In the genomic region with DNA sequence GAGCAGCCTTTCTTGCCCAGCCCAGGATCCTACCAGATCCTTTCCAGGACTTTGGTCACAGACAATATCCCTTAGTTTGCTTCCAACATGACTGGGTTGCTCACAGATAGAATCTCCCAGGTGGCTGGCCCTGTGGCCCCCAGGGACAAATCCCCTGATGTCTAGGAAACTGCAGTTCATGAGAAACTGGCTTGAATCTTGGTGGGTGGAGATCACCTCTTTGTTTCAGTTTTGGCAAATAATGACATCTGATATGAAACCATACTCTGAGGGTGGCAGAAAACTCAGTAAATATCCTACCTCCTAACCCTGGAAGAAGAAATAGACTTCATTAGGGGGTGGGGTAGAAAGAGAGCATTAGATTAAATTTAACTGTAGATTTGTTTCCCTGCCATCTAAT, we compare ENCODE assay signal across 27 cellular contexts.
"Had no signal": no experiment of that assay in that cellular context is flagged by ENCODE, and none has a peak within 500 bp of the region (broad histone marks: within the 10 kb centered on the region; RNA-seq: fewer than 3 reads in every experiment).

No MANE protein-coding gene starts in this region.

- H3K36me3 ChIP-seq: breast epithelium, colonic mucosa, SJCRH30 had no signal

- H3K9me3 Mint-ChIP-seq: activated CD8-positive, alpha-beta T cell treated with anti-CD3 and anti-CD28 coated beads for 36 hours; activated T-cell treated with anti-CD3 and anti-CD28 coated beads, Interleukin-2, amount 50 U/mL, for 72 hours; activated T-helper 2 cell treated with anti-CD3 and anti-CD28 coated beads, Interferon-gamma antibody, Interleukin-2, Interleukin-4, amounts not matched to agents 10 μg/mL and 5 μg/mL and 100 μg/mL, durations not matched to agents 14 hours and 24 hours and 36 hours had no signal

- H3K27ac Mint-ChIP-seq: activated CD8-positive, alpha-beta T cell treated with anti-CD3 and anti-CD28 coated beads for 36 hours; activated T-cell treated with anti-CD3 and anti-CD28 coated beads, Interleukin-2, amount 50 U/mL, for 72 hours; activated T-helper 2 cell treated with anti-CD3 and anti-CD28 coated beads, Interferon-gamma antibody, Interleukin-2, Interleukin-4, amounts not matched to agents 10 μg/mL and 5 μg/mL and 100 μg/mL, durations not matched to agents 14 hours and 24 hours and 36 hours had no signal

- ATAC-seq: activated CD4-positive, CD25-positive, alpha-beta regulatory T cell treated with anti-CD3 and anti-CD28 coated beads, Interleukin-2, amount 50 U/mL, for 24 hours; activated CD8-positive, alpha-beta T cell treated with anti-CD3 and anti-CD28 coated beads for 36 hours; activated T-cell treated with anti-CD3 and anti-CD28 coated beads, Interleukin-2, amount 50 U/mL, for 72 hours; Panc1; Right ventricle myocardium inferior had no signal

- H3K9ac ChIP-seq: SK-N-SH had no signal

- H3K27me3 ChIP-seq: breast epithelium, colonic mucosa, SJCRH30 had no signal

- H3K4me3 ChIP-seq: breast epithelium, colonic mucosa, SJCRH30 had no signal

- H3K4me1 ChIP-seq: breast epithelium, colonic mucosa, SJCRH30 had no signal

- H3K9me3 ChIP-seq: breast epithelium, colonic mucosa, SJCRH30, SK-N-SH had no signal

- DNase-seq: activated CD4-positive, alpha-beta T cell treated with anti-CD3 and anti-CD28 coated beads for 4 hours; activated CD8-positive, alpha-beta memory T cell treated with anti-CD3 and anti-CD28 coated beads, Interleukin-2, amount 50 U/mL, for 4 hours; activated CD8-positive, alpha-beta T cell treated with anti-CD3 and anti-CD28 coated beads for 36 hours; activated naive CD4-positive, alpha-beta T cell treated with anti-CD3 and anti-CD28 coated beads, Interleukin-2, amount 50 U/mL, for 16 hours; activated T-cell treated with anti-CD3 and anti-CD28 coated beads, Interleukin-2, amount 50 U/mL, for 72 hours; aorta; colonic mucosa; Kasumi-1; NCI-H1092; NCI-H1417; NCI-H1694; NCI-H2029; NCI-H2107; NCI-H446 treated with DMSO at 0.1 percent for 48 hours; NCI-H526; NCI-H82; NK-92 treated with Interleukin-12 subunit alpha and Interleukin-12 subunit beta, amount 100 ng/mL, for 24 hours; OCI-M1; RPMI8226; SJCRH30; SK-N-SH; T-helper 1 cell had no signal

- H3K4me2 ChIP-seq: SK-N-SH had no signal

- H3K27ac ChIP-seq: breast epithelium, colonic mucosa, SJCRH30 had no signal
